ENCODE assay signal across 26 cellular contexts in the genomic region with DNA sequence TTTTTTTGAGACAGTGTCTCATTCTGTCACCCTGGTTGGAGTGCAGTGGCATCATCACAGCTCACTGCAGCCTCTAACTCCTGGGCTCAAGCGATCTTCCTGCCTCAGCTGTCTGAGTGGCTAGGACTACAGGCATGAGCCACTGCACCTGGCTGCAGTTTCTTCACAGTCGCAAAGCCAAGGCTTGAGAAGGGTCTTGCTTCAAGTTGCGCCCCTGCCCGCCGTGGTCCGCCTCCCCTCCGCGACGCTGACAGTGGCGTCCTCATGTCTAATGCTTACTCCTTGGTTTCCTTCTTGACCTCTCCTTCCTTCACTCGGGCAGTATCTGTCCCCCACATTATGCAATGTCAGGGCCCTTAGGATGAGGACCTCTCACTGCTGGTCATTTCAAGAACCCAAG.
"Had no signal": no experiment of that assay in that cellular context is flagged by ENCODE, and none has a peak within 500 bp of the region (broad histone marks: within the 10 kb centered on the region; RNA-seq: fewer than 3 reads in every experiment).

No MANE protein-coding gene starts in this region.

- H3K9me3 Mint-ChIP-seq: activated naive CD4-positive, alpha-beta T cell treated with anti-CD3 and anti-CD28 coated beads, Interleukin-2, amount 50 U/mL, for 24 hours; central memory CD8-positive, alpha-beta T cell had no signal

- H3K4me3 Mint-ChIP-seq: activated CD8-positive, alpha-beta T cell treated with anti-CD3 and anti-CD28 coated beads, Interleukin-2, amount 10 ng/mL, durations not matched to agents 7 days and 5 days; activated naive CD4-positive, alpha-beta T cell treated with anti-CD3 and anti-CD28 coated beads, Interleukin-2, amount 50 U/mL, for 24 hours; central memory CD8-positive, alpha-beta T cell had no signal

- H3K27me3 ChIP-seq: SJSA1 had no signal

- H3K9me3 ChIP-seq: SJSA1 had no signal

- H3K27ac Mint-ChIP-seq: activated CD8-positive, alpha-beta T cell treated with anti-CD3 and anti-CD28 coated beads, Interleukin-2, amount 10 ng/mL, durations not matched to agents 7 days and 5 days; activated naive CD4-positive, alpha-beta T cell treated with anti-CD3 and anti-CD28 coated beads, Interleukin-2, amount 50 U/mL, for 24 hours had no signal

- H3K4me3 ChIP-seq: SJSA1 had no signal

- H3K27ac ChIP-seq: SJSA1 had no signal

- DNase-seq: activated CD4-positive, alpha-beta T cell treated with anti-CD3 and anti-CD28 coated beads for 48 hours; activated CD4-positive, alpha-beta T cell treated with anti-CD3 and anti-CD28 coated beads, Interleukin-2, amount 50 U/mL, for 4 hours; activated CD4-positive, CD25-positive, alpha-beta regulatory T cell treated with anti-CD3 and anti-CD28 coated beads, Interleukin-2, amount 50 U/mL, for 72 hours; activated CD8-positive, alpha-beta memory T cell treated with anti-CD3 and anti-CD28 coated beads, Interleukin-2, amount 50 U/mL, for 48 hours; activated CD8-positive, alpha-beta T cell treated with anti-CD3 and anti-CD28 coated beads, Interleukin-2, amount 10 ng/mL, durations not matched to agents 7 days and 5 days; activated effector memory CD4-positive, alpha-beta T cell treated with Interleukin-2 at 50 U/mL for 16 hours; activated naive CD4-positive, alpha-beta T cell; activated T-cell treated with anti-CD3 and anti-CD28 coated beads, Interleukin-2, amount 50 U/mL, for 1 hour; aorta; MM.1S; NCI-H1105; NCI-H1436; NCI-H1694 treated with DMSO at 0.1 percent for 48 hours; NCI-H2029 treated with DMSO at 0.1 percent for 48 hours; NCI-H345; NCI-H510A; NCI-H526 treated with DMSO at 0.1 percent for 48 hours; NCI-H82; RPMI8226; SHP77; SW 1271 had no signal

- H3K36me3 Mint-ChIP-seq: activated naive CD4-positive, alpha-beta T cell treated with anti-CD3 and anti-CD28 coated beads, Interleukin-2, amount 50 U/mL, for 24 hours had no signal

- H3K27me3 Mint-ChIP-seq: activated naive CD4-positive, alpha-beta T cell treated with anti-CD3 and anti-CD28 coated beads, Interleukin-2, amount 50 U/mL, for 24 hours; central memory CD8-positive, alpha-beta T cell had no signal

- ATAC-seq: activated CD8-positive, alpha-beta T cell treated with anti-CD3 and anti-CD28 coated beads, Interleukin-2, amount 10 ng/mL, durations not matched to agents 7 days and 5 days; Panc1; SK-N-SH treated with all-trans-retinoic acid at 6 μM for 48 hours had no signal
